8 cellular contexts compared by ENCODE assay signal in genomic region chr10:102150970-102151773, GRCh38. TPM values are rescaled to one million over a fixed set of nuclear protein-coding genes. Genes with fewer than 3 reads are reported as not detected.
DNase-seq lines count a peak whose midpoint lies in the region; ATAC-seq and TF ChIP-seq lines count a peak whose summit lies in the region.

No MANE protein-coding gene starts in this region.

- H3K4me1 Mint-ChIP-seq in CD4-positive, alpha-beta T cell (ENCODE audit: low read depth): peaks cover 42% of the 10 kb centered on the region
- peaks cover 27 to 44% (median 42%) of the 10 kb centered on the region in 4 donors for H3K4me1 Mint-ChIP-seq in naive thymus-derived CD8-positive, alpha-beta T cell

- POLR2A ChIA-PET in CD4-positive, alpha-beta T cell (lab: Charles Lee): interaction anchor here (0.6 to 2.9 kb wide), 23 partner anchors 11 to 494 kb away, joined by 3 to 24 read pairs (median 4); partner anchors contain the start of genes ACTR1A, ARMH3, LDB1 and NPM3
- POLR2A ChIA-PET in naive thymus-derived CD8-positive, alpha-beta T cell (lab: Charles Lee): interaction anchor here (0.9 to 2.4 kb wide), 9 partner anchors 12 to 333 kb away, joined by 3 to 11 read pairs (median 6); partner anchors contain the start of genes LDB1, OGA and PPRC1

- H3K36me3 ChIP-seq in MG63 (peaks cover 78% of the 10 kb centered on the region), colonic mucosa (no peaks in the 10 kb centered on the region)

- CTCF ChIA-PET in CD4-positive, alpha-beta T cell (lab: Charles Lee): interaction anchor here (1.0 to 1.9 kb wide), 3 partner anchors 9 to 19 kb away, joined by 3 to 8 read pairs (median 4); partner anchors contain the start of gene PPRC1

- H3K27me3 Mint-ChIP-seq in CD4-positive, alpha-beta T cell: no peaks in the 10 kb centered on the region
- H3K27me3 Mint-ChIP-seq in naive thymus-derived CD8-positive, alpha-beta T cell: no peaks in the 10 kb centered on the region

- H3K27ac ChIP-seq in CD4-positive, alpha-beta T cell (ENCODE audit: low read depth, low read length): peak overlapping the region; percentile 89
- peak overlapping the region; percentile 87 for H3K27ac ChIP-seq in colonic mucosa

- DNase-seq in CD4-positive, alpha-beta T cell: no peak
- peak; percentile 51 for DNase-seq in MG63
- DNase-seq in colonic mucosa: no peak
- DNase-seq in naive thymus-derived CD8-positive, alpha-beta T cell: no peak
- no peak for DNase-seq in H4 (ENCODE audit: low spot score)
- DNase-seq in DMS114 treated with DMSO at 0.1 percent for 48 hours (lab: John Stamatoyannopoulos, UW; ENCODE audit: unreplicated experiment): no peak
- DNase-seq in SHP77 treated with DMSO at 0.1 percent for 48 hours (lab: John Stamatoyannopoulos, UW): no peak

- intact Hi-C loops in CD4-positive, alpha-beta T cell (cut with DNase I, micrococcal nuclease): loop anchor here (2.0 to 10.0 kb wide), 6 partner anchors 34 to 1218 kb away; partner anchors contain the start of genes ACTR1A (in 1 of the 2), ARL3 (in 1 of the 2), CNNM2 (in 1 of the 2) and PITX3 (in 1 of the 2)
- intact Hi-C loops in colonic mucosa (cut with DNase I): no loop called here

- peak overlapping the region; percentile 91 for H3K4me3 Mint-ChIP-seq in CD4-positive, alpha-beta T cell
- peak overlapping the region; percentile 51 to 98 (median 96) for H3K4me3 Mint-ChIP-seq in naive thymus-derived CD8-positive, alpha-beta T cell

- peaks cover 76% of the 10 kb centered on the region for H3K36me3 Mint-ChIP-seq in CD4-positive, alpha-beta T cell (ENCODE audit: low read depth)
- peaks cover 0 to 62% (median 8%) of the 10 kb centered on the region in 3 donors for H3K36me3 Mint-ChIP-seq in naive thymus-derived CD8-positive, alpha-beta T cell

- TF ChIP-seq CTCF in CD4-positive, alpha-beta T cell (IDR thresholded peaks at IDR 0.05): no peak
- no peak for TF ChIP-seq CTCF in colonic mucosa (IDR thresholded peaks at IDR 0.05)

- H3K4me3 ChIP-seq in MG63 (peak overlapping the region; percentile 98), colonic mucosa (peak overlapping the region; percentile 85)

- H3K27me3 ChIP-seq in CD4-positive, alpha-beta T cell (ENCODE audit: control insufficient read depth, insufficient read depth, low read length): no peaks in the 10 kb centered on the region
- H3K27me3 ChIP-seq in MG63 (no peaks in the 10 kb centered on the region), colonic mucosa (no peaks in the 10 kb centered on the region)

- no peak for ATAC-seq in CD4-positive, alpha-beta T cell (ENCODE audit: poor library complexity)
- ATAC-seq in naive thymus-derived CD8-positive, alpha-beta T cell: no peak
- ATAC-seq in GM21825 (IDR thresholded peaks at IDR 0.05; ENCODE audit: unreplicated experiment): no peak

- no peaks in the 10 kb centered on the region for H3K9me3 Mint-ChIP-seq in CD4-positive, alpha-beta T cell
- no peaks in the 10 kb centered on the region for H3K9me3 Mint-ChIP-seq in naive thymus-derived CD8-positive, alpha-beta T cell

- H3K4me1 ChIP-seq in colonic mucosa: peaks cover 10% of the 10 kb centered on the region

- no peaks in the 10 kb centered on the region for H3K9me3 ChIP-seq in CD4-positive, alpha-beta T cell (ENCODE audit: control insufficient read depth, low read length)
- no peaks in the 10 kb centered on the region for H3K9me3 ChIP-seq in MG63
- H3K9me3 ChIP-seq in colonic mucosa: no peaks in the 10 kb centered on the region

- peak overlapping the region; percentile 90 for H3K27ac Mint-ChIP-seq in CD4-positive, alpha-beta T cell
- peak overlapping the region; percentile 89 to 99 (median 96) for H3K27ac Mint-ChIP-seq in naive thymus-derived CD8-positive, alpha-beta T cell

- H3K9ac ChIP-seq in colonic mucosa (ENCODE audit: low read depth in 2 of 2, low read length in 2 of 2): peak overlapping the region; percentile 22 to 37

RNA-seq across cellular contexts. Expression of gene NOLC1, which starts 1.0 kb away (rescaled TPM):
- total RNA-seq in CD4-positive, alpha-beta T cell: 10 to 100 TPM; 34.2 to 36.1 TPM
- 120 and 134 TPM in 2 replicates for total RNA-seq in MG63 (2014; rRNA removed; shearing (Covaris generic); ENCODE audit: low replicate concordance)
- 10 to 100 TPM; 34.5 to 68.2 TPM for total RNA-seq in colonic mucosa
- 10 to 100 TPM; 64.0 to 71.2 TPM for total RNA-seq in naive thymus-derived CD8-positive, alpha-beta T cell
- polyA plus RNA-seq in naive thymus-derived CD8-positive, alpha-beta T cell: 10 to 100 TPM; 44.1 to 87.9 (median 74.0) TPM
- total RNA-seq in H4 (2014; rRNA removed; shearing (Covaris generic)): 55.3 and 72.3 TPM in 2 replicates

RNA-seq across cellular contexts. Expression of gene PPRC1, which starts 18.3 kb away (rescaled TPM):
- total RNA-seq in CD4-positive, alpha-beta T cell: 10 to 100 TPM; 22.0 to 22.9 TPM
- 6.7 and 13.3 TPM in 2 replicates for total RNA-seq in MG63 (2014; rRNA removed; shearing (Covaris generic); ENCODE audit: low replicate concordance)
- 10 to 100 TPM; 17.0 to 36.1 TPM for total RNA-seq in colonic mucosa
- total RNA-seq in naive thymus-derived CD8-positive, alpha-beta T cell: 10 to 100 TPM; 42.4 to 45.1 TPM
- 10 to 100 TPM in 2 of 3 donors, 1 to 10 TPM in 1; 6.2 to 23.7 (median 13.5) TPM for polyA plus RNA-seq in naive thymus-derived CD8-positive, alpha-beta T cell
- total RNA-seq in H4 (2014; rRNA removed; shearing (Covaris generic)): 12.8 and 14.7 TPM in 2 replicates

RNA-seq across cellular contexts. Expression of gene LDB1, which starts 31.0 kb away (rescaled TPM):
- 100 to 1,000 TPM; 116 to 117 TPM for total RNA-seq in CD4-positive, alpha-beta T cell
- total RNA-seq in MG63 (2014; rRNA removed; shearing (Covaris generic); ENCODE audit: low replicate concordance): 11.8 and 15.6 TPM in 2 replicates
- 10 to 100 TPM; 30.8 to 31.4 TPM for total RNA-seq in colonic mucosa
- total RNA-seq in naive thymus-derived CD8-positive, alpha-beta T cell: 100 to 1,000 TPM; 149 to 156 TPM
- polyA plus RNA-seq in naive thymus-derived CD8-positive, alpha-beta T cell: 10 to 100 TPM; 29.2 to 45.1 (median 40.7) TPM
- total RNA-seq in H4 (2014; rRNA removed; shearing (Covaris generic)): 16.8 and 31.3 TPM in 2 replicates
